In genomic region chr3:99145031-99145430, GRCh38 we compare ENCODE assay signal across 15 cellular contexts.
DNase-seq lines count a peak whose midpoint lies in the region; ATAC-seq, FAIRE-seq and TF ChIP-seq lines count a peak whose summit lies in the region.
"Had no signal": no experiment of that assay in that cellular context is flagged by ENCODE, and none has a peak within 500 bp of the region (broad histone marks: within the 10 kb centered on the region; RNA-seq: fewer than 3 reads in every experiment).

No MANE protein-coding gene starts in this region.

- FAIRE-seq in HepG2 (lab: Jason Lieb, UNC), result no peak

- peaks cover 2% of the 10 kb centered on the region for H3K9me3 Mint-ChIP-seq in chondrocyte (ENCODE audit: low read depth)
- H3K9me3 Mint-ChIP-seq in activated naive CD4-positive, alpha-beta T cell treated with anti-CD3 and anti-CD28 coated beads, Interleukin-2, amount 10 ng/mL, durations not matched to agents 7 days and 5 days, result no peaks in the 10 kb centered on the region
- H3K9me3 Mint-ChIP-seq: CD8-positive, alpha-beta T cell had no signal

- H3K27me3 Mint-ChIP-seq in chondrocyte (ENCODE audit: low read depth), result no peaks in the 10 kb centered on the region
- H3K27me3 Mint-ChIP-seq in activated naive CD4-positive, alpha-beta T cell treated with anti-CD3 and anti-CD28 coated beads, Interleukin-2, amount 10 ng/mL, durations not matched to agents 7 days and 5 days, result no peaks in the 10 kb centered on the region
- H3K27me3 Mint-ChIP-seq: B cell had no signal

- WGBS in HepG2 (ENCODE audit: low lambda C conversion rate), result 36% methylated on average over 1 of the region's 1 CpG
- 43% methylated on average over 1 of the region's 1 CpG for WGBS in right lobe of liver (ENCODE audit: insufficient coverage, low coverage, low lambda C conversion rate, missing lambda C conversion rate)

- H3K27me3 ChIP-seq in HepG2 (ENCODE audit: control insufficient read depth in 1 of 2, insufficient read depth in 2 of 2, low read length in 2 of 2), result no peaks in the 10 kb centered on the region
- no peaks in the 10 kb centered on the region for H3K27me3 ChIP-seq in right lobe of liver
- H3K27me3 ChIP-seq: BLaER1 treated with 17β-estradiol and CSF1 and Interleukin-3, amounts not matched to agents 10 nM and 100 nM had no signal

- no peak overlapping the region for H3K9ac ChIP-seq in HepG2 (ENCODE audit: insufficient read depth, low read depth, low read length)
- H3K9ac ChIP-seq: BLaER1 treated with 17β-estradiol and CSF1 and Interleukin-3, amounts not matched to agents 10 nM and 100 nM had no signal

- CTCF ChIA-PET in HepG2 (lab: Yijun Ruan, JAX; ENCODE audit: low intra/inter-chr PET ratio, low total read pairs), result no interaction called here
- CTCF ChIA-PET in activated naive CD4-positive, alpha-beta T cell treated with anti-CD3 and anti-CD28 coated beads, Interleukin-2, amount 10 ng/mL, durations not matched to agents 7 days and 5 days (lab: Charles Lee), result no interaction called here

- H3K36me3 Mint-ChIP-seq in chondrocyte (ENCODE audit: low read depth), result peaks cover 2% of the 10 kb centered on the region
- no peaks in the 10 kb centered on the region for H3K36me3 Mint-ChIP-seq in activated naive CD4-positive, alpha-beta T cell treated with anti-CD3 and anti-CD28 coated beads, Interleukin-2, amount 10 ng/mL, durations not matched to agents 7 days and 5 days
- H3K36me3 Mint-ChIP-seq: CD8-positive, alpha-beta T cell had no signal

- intact Hi-C loops in HepG2 (cut with micrococcal nuclease; ENCODE audit: unreplicated experiment) (no loop called here), right lobe of liver (cut with DNase I) (no loop called here)

- peaks cover 3% of the 10 kb centered on the region for H3K4me1 Mint-ChIP-seq in chondrocyte (ENCODE audit: low read depth)
- no peaks in the 10 kb centered on the region for H3K4me1 Mint-ChIP-seq in activated naive CD4-positive, alpha-beta T cell treated with anti-CD3 and anti-CD28 coated beads, Interleukin-2, amount 10 ng/mL, durations not matched to agents 7 days and 5 days
- H3K4me1 Mint-ChIP-seq: B cell had no signal

- TF ChIP-seq RAD21 in HepG2 (CRISPR knock-in tag; IDR thresholded peaks at IDR 0.05), result no peak

- H3K4me3 ChIP-seq in HepG2 (replicated peaks in 1 of 3; ENCODE audit: insufficient read depth in 1 of 3, low read depth in 2 of 3, low read length in 3 of 3) (no peak overlapping the region), right lobe of liver (no peak overlapping the region), epithelial cell of proximal tubule (ENCODE audit: low read depth, low read length) (no peak overlapping the region)
- H3K4me3 ChIP-seq: BLaER1 treated with 17β-estradiol and CSF1 and Interleukin-3, amounts not matched to agents 10 nM and 100 nM; HAP-1 had no signal

- H3K4me2 ChIP-seq in HepG2 (ENCODE audit: low read depth, low read length), result no peak overlapping the region
- H3K4me2 ChIP-seq: BLaER1 treated with 17β-estradiol and CSF1 and Interleukin-3, amounts not matched to agents 10 nM and 100 nM had no signal

- H3K4me3 Mint-ChIP-seq in chondrocyte (ENCODE audit: unreplicated experiment), result no peak overlapping the region
- H3K4me3 Mint-ChIP-seq in activated naive CD4-positive, alpha-beta T cell treated with anti-CD3 and anti-CD28 coated beads, Interleukin-2, amount 10 ng/mL, durations not matched to agents 7 days and 5 days, result no peak overlapping the region
- H3K4me3 Mint-ChIP-seq: B cell; CD8-positive, alpha-beta T cell had no signal

- H3K4me1 ChIP-seq in HepG2 (ENCODE audit: insufficient read depth, low read length), result no peaks in the 10 kb centered on the region
- H3K4me1 ChIP-seq in right lobe of liver, result no peaks in the 10 kb centered on the region
- H3K4me1 ChIP-seq: BLaER1 treated with 17β-estradiol and CSF1 and Interleukin-3, amounts not matched to agents 10 nM and 100 nM; HAP-1 had no signal

- in situ Hi-C loops in HepG2 (cut with HindIII; ENCODE audit: extremely low pct_ligation_motif_present, low pct_unique_long_range_greater_than_20kb), result no loop called here

- no peaks in the 10 kb centered on the region for H3K9me3 ChIP-seq in HepG2 (ENCODE audit: low read length)
- H3K9me3 ChIP-seq in right lobe of liver, result no peaks in the 10 kb centered on the region
- H3K9me3 ChIP-seq: HAP-1 had no signal

- TF ChIP-seq CTCF in HepG2 (CRISPR knock-in tag; IDR thresholded peaks at IDR 0.05) (no peak), right lobe of liver (IDR thresholded peaks at IDR 0.05) (no peak), chondrocyte (IDR thresholded peaks at IDR 0.05) (peak; percentile 23), epithelial cell of proximal tubule (conservative IDR thresholded peaks at IDR 0.05; ENCODE audit: low read depth, low read length) (peak; percentile 5)

- ATAC-seq in HepG2, result no peak
- no peak for ATAC-seq in right lobe of liver
- ATAC-seq: CD8-positive, alpha-beta T cell had no signal

- no peak overlapping the region for H3K27ac ChIP-seq in HepG2 (ENCODE audit: extremely low read length, insufficient read depth, low read length)
- H3K27ac ChIP-seq in right lobe of liver, result no peak overlapping the region
- H3K27ac ChIP-seq: BLaER1 treated with 17β-estradiol and CSF1 and Interleukin-3, amounts not matched to agents 10 nM and 100 nM had no signal

- H2AFZ ChIP-seq in HepG2 (ENCODE audit: low read length), result no peak overlapping the region

- H3K79me2 ChIP-seq in HepG2 (ENCODE audit: insufficient read depth, low read length), result no peaks in the 10 kb centered on the region

- H4K20me1 ChIP-seq in HepG2 (ENCODE audit: insufficient read depth, low read length), result no peaks in the 10 kb centered on the region
- H4K20me1 ChIP-seq: BLaER1 treated with 17β-estradiol and CSF1 and Interleukin-3, amounts not matched to agents 10 nM and 100 nM had no signal

- no TSS peak for BruUV-seq in HepG2 (replicated peaks; lab: Mats Ljungman, UMichigan)

- POLR2A ChIA-PET in HepG2 (lab: Yijun Ruan, JAX), result no interaction called here

- H3K27ac Mint-ChIP-seq in chondrocyte (ENCODE audit: unreplicated experiment), result no peak overlapping the region
- H3K27ac Mint-ChIP-seq in activated naive CD4-positive, alpha-beta T cell treated with anti-CD3 and anti-CD28 coated beads, Interleukin-2, amount 10 ng/mL, durations not matched to agents 7 days and 5 days, result no peak overlapping the region
- H3K27ac Mint-ChIP-seq: B cell; CD8-positive, alpha-beta T cell had no signal

- no peak for TF ChIP-seq EP300 in HepG2 (IDR thresholded peaks at IDR 0.05; ENCODE audit: low read depth in 2 of 2, low read length in 2 of 2)
- no peak for TF ChIP-seq EP300 in HepG2 (CRISPR knock-in tag; IDR thresholded peaks at IDR 0.05; ENCODE audit: borderline replicate concordance)

- no peak for TF ChIP-seq POLR2A in HepG2 (IDR thresholded peaks at IDR 0.05; ENCODE audit: insufficient read depth in 1 of 2, low read depth in 2 of 2, low read length in 2 of 2)
- no peak for TF ChIP-seq POLR2A in right lobe of liver (IDR thresholded peaks at IDR 0.05)

- DNase-seq in HepG2 (ENCODE audit: low spot score) (no peak), right lobe of liver (no peak), chondrocyte (ENCODE audit: low spot score) (no peak), epithelial cell of proximal tubule (ENCODE audit: low read depth) (no peak), hypothalamus (lab: John Stamatoyannopoulos, UW) (no peak)
- DNase-seq in stimulated activated CD4-positive, alpha-beta T cell treated with anti-CD3 and anti-CD28 coated beads, Interleukin-2, amount 100 ng/mL, for 24 hours, result no peak
- DNase-seq in activated naive CD4-positive, alpha-beta T cell treated with anti-CD3 and anti-CD28 coated beads, Interleukin-2, amount 10 ng/mL, durations not matched to agents 7 days and 5 days, result no peak
- DNase-seq: 8988T; Calu3; CD8-positive, alpha-beta T cell; DMS79 treated with DMSO at 0.1 percent for 48 hours; GF-D8 had no signal

- H3K36me3 ChIP-seq in HepG2 (replicated peaks in 1 of 2; ENCODE audit: control insufficient read depth in 1 of 2, insufficient read depth in 2 of 2, low read length in 2 of 2) (no peaks in the 10 kb centered on the region), right lobe of liver (no peaks in the 10 kb centered on the region)
- H3K36me3 ChIP-seq: BLaER1 treated with 17β-estradiol and CSF1 and Interleukin-3, amounts not matched to agents 10 nM and 100 nM; HAP-1 had no signal

TF ChIP-seq in HepG2, 621 proteins besides CTCF, POLR2A, EP300 and RAD21:
- TF ChIP-seq ZNF775 (CRISPR knock-in tag; IDR thresholded peaks at IDR 0.05; ENCODE audit: borderline replicate concordance), result no peak
- no peak for TF ChIP-seq ZNF432 (CRISPR knock-in tag; IDR thresholded peaks at IDR 0.05; ENCODE audit: borderline replicate concordance)
- TF ChIP-seq DMAP1 (CRISPR knock-in tag; IDR thresholded peaks at IDR 0.05), result no peak
- peak; percentile 45 to 63 for TF ChIP-seq MAFK (conservative IDR thresholded peaks at IDR 0.05 in 1 of 2, IDR thresholded peaks at IDR 0.05 in 1 of 2; ENCODE audit: low read length in 2 of 2)
- no peak for TF ChIP-seq ZNF747 (CRISPR knock-in tag; IDR thresholded peaks at IDR 0.05; ENCODE audit: borderline replicate concordance)
- no peak for TF ChIP-seq ZNF572 (CRISPR knock-in tag; IDR thresholded peaks at IDR 0.05)

Comparison
In these comparisons a context has a peak if more than half of its experiments do, and no peak if none do; other contexts are left out.
1. CTCF ChIP-seq: peak in chondrocyte (single experiment) and epithelial cell of proximal tubule (single experiment); none in HepG2 (single experiment) and right lobe of liver (0 of 4).